ENCODE assay signal across 8 cellular contexts in the genomic region with DNA sequence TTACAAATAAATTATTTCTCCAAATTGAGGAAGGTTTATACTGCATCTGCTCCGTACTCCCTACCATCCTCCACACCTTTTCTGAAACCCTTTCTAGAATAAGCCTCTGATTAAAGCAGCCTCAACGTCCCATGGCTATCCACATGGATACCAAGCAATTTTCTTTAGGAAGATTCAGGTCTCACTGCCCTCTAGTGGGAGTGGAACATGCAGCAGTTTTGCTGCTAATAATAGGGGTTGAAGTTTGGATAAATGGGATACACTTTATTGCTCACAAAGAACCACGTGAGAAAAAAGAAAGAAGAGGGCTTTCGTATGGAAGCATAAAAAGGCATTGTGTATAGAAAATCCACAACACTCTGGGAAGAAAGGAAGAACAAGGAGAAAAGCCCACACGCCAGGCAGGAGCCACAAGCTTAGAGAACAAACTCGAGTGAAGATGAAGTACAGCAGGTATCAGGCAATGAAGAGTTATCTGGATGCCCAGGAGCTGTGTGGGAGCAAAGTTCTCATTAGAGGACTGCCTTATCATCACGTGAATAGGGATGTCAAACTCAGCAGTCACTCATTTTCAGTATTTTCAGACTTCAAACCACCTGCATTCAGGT. TPM values are rescaled to one million over a fixed set of nuclear protein-coding genes. Genes with fewer than 3 reads are reported as not detected.
DNase-seq lines count a peak whose midpoint lies in the region; TF ChIP-seq lines count a peak whose summit lies in the region.

No MANE protein-coding gene starts in this region.

- peak; percentile 61 for TF ChIP-seq CTCF in GM13976 (IDR thresholded peaks at IDR 0.05; ENCODE audit: borderline replicate concordance, control extremely low read depth, extremely low read depth, insufficient read depth, missing control alignments)
- peak; percentile 81 for TF ChIP-seq CTCF in cardiac fibroblast (IDR thresholded peaks at IDR 0.05; ENCODE audit: low read depth, low read length)

- DNase-seq in A172 (ENCODE audit: low spot score) (peak; percentile 54), GM13976 (ENCODE audit: low spot score) (no peak), NCI-H460 (ENCODE audit: extremely low read depth, low read depth) (peak; percentile 61), cardiac fibroblast (ENCODE audit: low read depth in 2 of 2) (peak; percentile 66 to 77), lung microvascular endothelial cell (ENCODE audit: low read depth in 2 of 2) (peak; percentile 49 to 81), NOMO-1 treated with dmso at 0.1 percent for 144 hours (lab: John Stamatoyannopoulos, UW; ENCODE audit: unreplicated experiment) (no peak), hippocampal formation (lab: John Stamatoyannopoulos, UW) (no peak), germinal center (ENCODE audit: low spot score) (no peak)

- no peak overlapping the region for H3K4me3 ChIP-seq in cardiac fibroblast (replicated peaks in 1 of 2; ENCODE audit: low read depth in 2 of 2, low read length in 2 of 2)

- in situ Hi-C loops in GM13976 (cut with MboI; ENCODE audit: low sequenced_read_pairs, unreplicated experiment): loop anchor here (25.0 kb wide), 1 partner anchor 1372 kb away; a partner anchor contains a TSS

RNA-seq across cellular contexts. Expression of a gene that starts 45.8 kb away (rescaled TPM):
- total RNA-seq in A172 (2014; rRNA removed; shearing (Covaris generic)): not detected in 2 replicates
- total RNA-seq in NCI-H460 (2014; rRNA removed; shearing (Covaris generic)): not detected in 2 replicates
- not detected in 2 replicates for polyA plus RNA-seq in NCI-H460 (2014; cell fraction: nucleus; rRNA removed)
- total RNA-seq in lung microvascular endothelial cell: not detected in 2 replicates

Comparison
In these comparisons a context has a peak if more than half of its experiments do, and no peak if none do; other contexts are left out.
1. DNase-seq: peak in A172 (single experiment), NCI-H460 (single experiment), cardiac fibroblast (2 of 2) and lung microvascular endothelial cell (2 of 2); none in GM13976 (single experiment), NOMO-1 treated with dmso at 0.1 percent for 144 hours (single experiment), hippocampal formation (0 of 2) and germinal center (single experiment).